In genomic region chr6:158003910-158004695, GRCh38 we compare ENCODE assay signal across 1 cellular context.
TF ChIP-seq lines count a peak whose summit lies in the region.

No MANE protein-coding gene starts in this region.

TF ChIP-seq in GM12878, 131 proteins besides CTCF, POLR2A, EP300 and RAD21 (continued from another document):
- 0 out of 2 replicates have a peak, but pooled peaks have one; percentile 18 for TF ChIP-seq ZNF687 (IDR thresholded peaks at IDR 0.05)
- no peak for TF ChIP-seq PAX5 (IDR thresholded peaks at IDR 0.05; ENCODE audit: borderline replicate concordance, low read depth, low read length)
- no peak for TF ChIP-seq PKNOX1 (IDR thresholded peaks at IDR 0.05)
- TF ChIP-seq CHD4 (IDR thresholded peaks at IDR 0.05), result no peak
- no peak for TF ChIP-seq GATAD2B (conservative IDR thresholded peaks at IDR 0.05; ENCODE audit: low read depth)
- no peak for TF ChIP-seq RELA (IDR thresholded peaks at IDR 0.05; ENCODE audit: borderline replicate concordance, partially characterized antibody)
TF ChIP-seq in GM12878: peak in this region for 3.
